1 cellular context compared by ENCODE assay signal in genomic region chr14:81222694-81223093, GRCh38.
TF ChIP-seq lines count a peak whose summit lies in the region.

No MANE protein-coding gene starts in this region.

TF ChIP-seq in GM23338, 12 proteins besides CTCF, POLR2A, EP300 and RAD21 (continued from another document):
- no peak for TF ChIP-seq REST (IDR thresholded peaks at IDR 0.05; ENCODE audit: unreplicated experiment)
- TF ChIP-seq NANOG (IDR thresholded peaks at IDR 0.05; ENCODE audit: borderline replicate concordance): no peak
- no peak for TF ChIP-seq EZH2phosphoT487 (IDR thresholded peaks at IDR 0.05; ENCODE audit: unreplicated experiment)
- TF ChIP-seq ZNF462 (CRISPR knock-in tag; IDR thresholded peaks at IDR 0.05): no peak
- TF ChIP-seq EZH2 (IDR thresholded peaks at IDR 0.05; ENCODE audit: low read depth, unreplicated experiment): no peak
- no peak for TF ChIP-seq ZNF331 (CRISPR knock-in tag; IDR thresholded peaks at IDR 0.05; ENCODE audit: low read depth)
- TF ChIP-seq JUNB (IDR thresholded peaks at IDR 0.05; ENCODE audit: unreplicated experiment): no peak
- no peak for TF ChIP-seq ETS1 (IDR thresholded peaks at IDR 0.05)
- TF ChIP-seq CREB1 (CRISPR knock-in tag; IDR thresholded peaks at IDR 0.05; ENCODE audit: low read depth): no peak
- TF ChIP-seq POLR2AphosphoS5 (IDR thresholded peaks at IDR 0.05; ENCODE audit: low read depth): no peak
- no peak for TF ChIP-seq ZNF114 (CRISPR knock-in tag; IDR thresholded peaks at IDR 0.05)
